Comparison of ENCODE assay signal across 23 cellular contexts in genomic region chr7:83476501-83476900, GRCh38.
A peak's percentile ranks its signal among the peaks of the same experiment; 100 is the strongest.
DNase-seq lines count a peak whose midpoint lies in the region; ATAC-seq, FAIRE-seq and TF ChIP-seq lines count a peak whose summit lies in the region.
"Had no signal": no experiment of that assay in that cellular context is flagged by ENCODE, and none has a peak within 500 bp of the region (broad histone marks: within the 10 kb centered on the region; RNA-seq: fewer than 3 reads in every experiment).

No MANE protein-coding gene starts in this region.

- TF ChIP-seq CTCF in VCaP (conservative IDR thresholded peaks at IDR 0.05): no peak

- no peak for FAIRE-seq in GM12891 (lab: Jason Lieb, UNC)
- FAIRE-seq: GM18507, H1 had no signal

- TF ChIP-seq POLR2A in GM12891 (IDR thresholded peaks at IDR 0.05; ENCODE audit: low read depth, low read length): no peak

- DNase-seq in NCI-H748 (lab: John Stamatoyannopoulos, UW; ENCODE audit: unreplicated experiment): peak; percentile 22
- no peak for DNase-seq in NCI-H748 treated with DMSO at 0.1 percent for 48 hours (lab: John Stamatoyannopoulos, UW)
- peak; percentile 19 for DNase-seq in fibroblast of peridontal ligament (ENCODE audit: extremely low read depth)
- no peak for DNase-seq in GM12891 (ENCODE audit: insufficient read length, low spot score)
- no peak for DNase-seq in GM19238 (ENCODE audit: insufficient read length, low spot score)
- DNase-seq: 8988T; ACHN; DMS153; DND-41; HCEC 1CT; NCI-H2029; NCI-H2227 treated with DMSO at 0.1 percent for 48 hours; NCI-H526 treated with DMSO at 0.1 percent for 48 hours; NK-92 treated with Interleukin-12 subunit alpha and Interleukin-12 subunit beta, amount 100 ng/mL, for 24 hours; PC-3; SHP77 treated with DMSO at 0.1 percent for 48 hours; T-helper 1 cell had no signal

- no peak for ATAC-seq in GM18511 (IDR thresholded peaks at IDR 0.05; ENCODE audit: unreplicated experiment)
- ATAC-seq: PC-3 had no signal

- peak overlapping the region; percentile 64 for H3K27ac ChIP-seq in VCaP
- H3K27ac ChIP-seq: HL-60, RWPE1 had no signal

TF ChIP-seq in GM12891, 5 proteins besides CTCF, POLR2A, EP300 and RAD21:
- TF ChIP-seq POU2F2 (IDR thresholded peaks at IDR 0.05; ENCODE audit: low read depth, low read length): no peak
- no peak for TF ChIP-seq POLR2AphosphoS5 (IDR thresholded peaks at IDR 0.05; ENCODE audit: low read depth, low read length)
- no peak for TF ChIP-seq SPI1 (IDR thresholded peaks at IDR 0.05; ENCODE audit: low read depth, low read length)
- no peak for TF ChIP-seq PAX5 (IDR thresholded peaks at IDR 0.05; ENCODE audit: insufficient read depth, low read length, severe bottlenecking)
- TF ChIP-seq TAF1 (IDR thresholded peaks at IDR 0.05; ENCODE audit: low read depth, low read length): no peak

Comparison
In these comparisons a context has a peak if more than half of its experiments do, and no peak if none do; other contexts are left out.
1. DNase-seq: peak in NCI-H748 (single experiment) and fibroblast of peridontal ligament (single experiment); none in NCI-H748 treated with DMSO at 0.1 percent for 48 hours (single experiment), GM12891 (single experiment) and GM19238 (single experiment).